ENCODE assay signal across 20 cellular contexts in genomic region chr19:8561071-8561764, GRCh38. TPM values are rescaled to one million over a fixed set of nuclear protein-coding genes. Genes with fewer than 3 reads are reported as not detected.
DNase-seq lines count a peak whose midpoint lies in the region; TF ChIP-seq lines count a peak whose summit lies in the region.
"Had no signal": no experiment of that assay in that cellular context is flagged by ENCODE, and none has a peak within 500 bp of the region (broad histone marks: within the 10 kb centered on the region; RNA-seq: fewer than 3 reads in every experiment).

No MANE protein-coding gene starts in this region.

- DNase-seq in CD4-positive, alpha-beta memory T cell, result no peak
- DNase-seq in activated CD4-positive, alpha-beta memory T cell treated with anti-CD3 and anti-CD28 coated beads for 36 hours, result no peak
- DNase-seq in islet precursor cell, result peak; percentile 73
- no peak for DNase-seq in GOT3 (lab: John Stamatoyannopoulos, UW)
- DNase-seq in progenitor cell of endocrine pancreas (ENCODE audit: low spot score, unreplicated experiment), result no peak
- no peak for DNase-seq in NOMO-1 (lab: John Stamatoyannopoulos, UW; ENCODE audit: unreplicated experiment in 2 of 2)
- DNase-seq: activated T-cell treated with anti-CD3 and anti-CD28 coated beads, Interleukin-2, amount 50 U/mL, for 4 hours; amniotic stem cell; Calu3; GM23248; left ventricle myocardium inferior; NCI-H1092; NCI-H2081; occipital lobe; retina had no signal

- H3K27me3 ChIP-seq in BLaER1, result no peaks in the 10 kb centered on the region
- no peaks in the 10 kb centered on the region for H3K27me3 ChIP-seq in CD4-positive, alpha-beta memory T cell (ENCODE audit: insufficient read depth, low read length)
- H3K27me3 ChIP-seq: esophagus muscularis mucosa had no signal

- H3K4me1 Mint-ChIP-seq in CD4-positive, alpha-beta memory T cell, result peaks cover 28 to 68% (median 39%) of the 10 kb centered on the region in 4 donors
- peaks cover 39% of the 10 kb centered on the region for H3K4me1 Mint-ChIP-seq in activated CD4-positive, alpha-beta memory T cell treated with anti-CD3 and anti-CD28 coated beads for 36 hours (ENCODE audit: low read depth)
- H3K4me1 Mint-ChIP-seq in progenitor cell of endocrine pancreas (ENCODE audit: low read depth), result no peaks in the 10 kb centered on the region

- no peak for TF ChIP-seq CTCF in progenitor cell of endocrine pancreas (IDR thresholded peaks at IDR 0.05; ENCODE audit: unreplicated experiment)

- intact Hi-C loops in CD4-positive, alpha-beta memory T cell (cut with micrococcal nuclease), result no loop called here
- intact Hi-C loops in activated CD4-positive, alpha-beta memory T cell treated with anti-CD3 and anti-CD28 coated beads for 36 hours (cut with micrococcal nuclease), result no loop called here

- peaks cover 45% of the 10 kb centered on the region for H3K4me1 ChIP-seq in BLaER1
- H3K4me1 ChIP-seq in CD4-positive, alpha-beta memory T cell (ENCODE audit: insufficient read depth, low read length), result peaks cover 47% of the 10 kb centered on the region
- H3K4me1 ChIP-seq: esophagus muscularis mucosa, left ventricle myocardium inferior had no signal

- H4K20me1 ChIP-seq in BLaER1, result no peaks in the 10 kb centered on the region

- H3K27me3 Mint-ChIP-seq in CD4-positive, alpha-beta memory T cell, result no peaks in the 10 kb centered on the region
- H3K27me3 Mint-ChIP-seq in activated CD4-positive, alpha-beta memory T cell treated with anti-CD3 and anti-CD28 coated beads for 36 hours, result no peaks in the 10 kb centered on the region
- no peaks in the 10 kb centered on the region for H3K27me3 Mint-ChIP-seq in progenitor cell of endocrine pancreas

- H3K4me3 Mint-ChIP-seq in CD4-positive, alpha-beta memory T cell, result peak overlapping the region in 2 of 8 donors; percentile 17 to 35
- no peak overlapping the region for H3K4me3 Mint-ChIP-seq in activated CD4-positive, alpha-beta memory T cell treated with anti-CD3 and anti-CD28 coated beads for 36 hours
- no peak overlapping the region for H3K4me3 Mint-ChIP-seq in progenitor cell of endocrine pancreas (ENCODE audit: low read depth)
- H3K4me3 Mint-ChIP-seq: activated T-cell treated with anti-CD3 and anti-CD28 coated beads, Interleukin-2, amount 50 U/mL, for 4 hours had no signal

- no peaks in the 10 kb centered on the region for H3K9me3 Mint-ChIP-seq in CD4-positive, alpha-beta memory T cell
- H3K9me3 Mint-ChIP-seq in activated CD4-positive, alpha-beta memory T cell treated with anti-CD3 and anti-CD28 coated beads for 36 hours, result no peaks in the 10 kb centered on the region
- no peaks in the 10 kb centered on the region for H3K9me3 Mint-ChIP-seq in progenitor cell of endocrine pancreas (ENCODE audit: low read depth)
- H3K9me3 Mint-ChIP-seq: activated T-cell treated with anti-CD3 and anti-CD28 coated beads, Interleukin-2, amount 50 U/mL, for 4 hours had no signal

- H3K27ac ChIP-seq in BLaER1, result no peak overlapping the region
- no peak overlapping the region for H3K27ac ChIP-seq in CD4-positive, alpha-beta memory T cell (ENCODE audit: low read depth, low read length)
- H3K27ac ChIP-seq: esophagus muscularis mucosa, GM23248, left ventricle myocardium inferior, RWPE1, thoracic aorta had no signal

- peak overlapping the region in 5 of 7 donors; percentile 4 to 82 (median 75) for H3K27ac Mint-ChIP-seq in CD4-positive, alpha-beta memory T cell
- peak overlapping the region; percentile 42 for H3K27ac Mint-ChIP-seq in activated CD4-positive, alpha-beta memory T cell treated with anti-CD3 and anti-CD28 coated beads for 36 hours
- no peak overlapping the region for H3K27ac Mint-ChIP-seq in progenitor cell of endocrine pancreas

- CTCF ChIA-PET in CD4-positive, alpha-beta memory T cell (lab: Charles Lee; ENCODE audit: partially characterized antibody), result interaction anchor here (1.4 to 5.3 kb wide), 2 partner anchors 10 to 17 kb away, joined by 4 to 65 read pairs; partner anchors contain the start of gene MYO1F
- CTCF ChIA-PET in activated CD4-positive, alpha-beta memory T cell treated with anti-CD3 and anti-CD28 coated beads for 36 hours (lab: Charles Lee), result interaction anchor here (5.9 kb wide), 1 partner anchor 17 kb away, joined by 61 read pairs; the partner anchor contains the start of gene MYO1F

- no peaks in the 10 kb centered on the region for H3K36me3 ChIP-seq in BLaER1
- no peaks in the 10 kb centered on the region for H3K36me3 ChIP-seq in CD4-positive, alpha-beta memory T cell (ENCODE audit: insufficient read depth, low read length)
- H3K36me3 ChIP-seq: esophagus muscularis mucosa, left ventricle myocardium inferior, thoracic aorta had no signal

- no peak overlapping the region for H3K4me3 ChIP-seq in BLaER1
- H3K4me3 ChIP-seq in CD4-positive, alpha-beta memory T cell (ENCODE audit: low read length in 2 of 2), result no peak overlapping the region
- H3K4me3 ChIP-seq: esophagus muscularis mucosa, GM23248, left ventricle myocardium inferior, thoracic aorta had no signal

- no peak overlapping the region for H3K9ac ChIP-seq in BLaER1
- H3K9ac ChIP-seq: GM23248 had no signal

- POLR2A ChIA-PET in CD4-positive, alpha-beta memory T cell (lab: Charles Lee; ENCODE audit: partially characterized antibody), result interaction anchor here (1.1 kb wide), 1 partner anchor 47 kb away, joined by 4 read pairs; the partner anchor contains the start of gene ZNF414
- POLR2A ChIA-PET in activated CD4-positive, alpha-beta memory T cell treated with anti-CD3 and anti-CD28 coated beads for 36 hours (lab: Charles Lee), result no interaction called here

- H3K9me3 ChIP-seq in BLaER1, result no peaks in the 10 kb centered on the region
- H3K9me3 ChIP-seq in CD4-positive, alpha-beta memory T cell (ENCODE audit: control insufficient read depth in 1 of 2, low read length in 2 of 2), result no peaks in the 10 kb centered on the region
- H3K9me3 ChIP-seq: esophagus muscularis mucosa, left ventricle myocardium inferior, thoracic aorta had no signal

- H3K4me2 ChIP-seq in BLaER1, result peak overlapping the region; percentile 19; the same call in 1 of the 2 replicates

- H3K36me3 Mint-ChIP-seq in CD4-positive, alpha-beta memory T cell, result peaks cover 4 to 29% of the 10 kb centered on the region in 2 donors
- H3K36me3 Mint-ChIP-seq in activated CD4-positive, alpha-beta memory T cell treated with anti-CD3 and anti-CD28 coated beads for 36 hours, result no peaks in the 10 kb centered on the region
- no peaks in the 10 kb centered on the region for H3K36me3 Mint-ChIP-seq in progenitor cell of endocrine pancreas (ENCODE audit: insufficient read depth)

RNA-seq across cellular contexts. Expression of gene MYO1F, which starts 16.0 kb away (rescaled TPM):
- total RNA-seq in CD4-positive, alpha-beta memory T cell, result 100 to 1,000 TPM; 329 to 359 TPM
- polyA plus RNA-seq in CD4-positive, alpha-beta memory T cell, result 100 to 1,000 TPM in 1 of 2 donors, 10 to 100 TPM in 1; 35.9 to 112 TPM
- 10 to 100 TPM; 48.7 to 50.1 TPM for total RNA-seq in activated CD4-positive, alpha-beta memory T cell treated with anti-CD3 and anti-CD28 coated beads for 36 hours
- total RNA-seq in progenitor cell of endocrine pancreas, result 0.16 and 0.55 TPM in 2 replicates
- total RNA-seq: Calu3, HT1080 had no signal

RNA-seq across cellular contexts. Expression of gene ZNF414, which starts 47.3 kb away (rescaled TPM):
- total RNA-seq in CD4-positive, alpha-beta memory T cell, result 10 to 100 TPM; 45.1 to 50.4 TPM
- 10 to 100 TPM in 1 of 2 donors, 1 to 10 TPM in 1; 9.5 to 25.8 TPM for polyA plus RNA-seq in CD4-positive, alpha-beta memory T cell
- 10 to 100 TPM; 19.7 to 24.6 TPM for total RNA-seq in activated CD4-positive, alpha-beta memory T cell treated with anti-CD3 and anti-CD28 coated beads for 36 hours
- total RNA-seq in progenitor cell of endocrine pancreas, result 31.5 and 37.7 TPM in 2 replicates

RNA-seq across cellular contexts. Expression of gene ADAMTS10, which starts 49.3 kb away (rescaled TPM):
- total RNA-seq in CD4-positive, alpha-beta memory T cell, result 10 to 100 TPM; 66.0 to 67.2 TPM
- polyA plus RNA-seq in CD4-positive, alpha-beta memory T cell, result 1 to 10 TPM in 1 of 2 donors, under 1 TPM in 1; 0.59 to 2.2 TPM
- total RNA-seq in activated CD4-positive, alpha-beta memory T cell treated with anti-CD3 and anti-CD28 coated beads for 36 hours, result 1 to 10 TPM; 3.4 to 3.9 TPM
- total RNA-seq in progenitor cell of endocrine pancreas, result 53.0 and 59.1 TPM in 2 replicates
- total RNA-seq: Calu3, HT1080 had no signal

RNA-seq across cellular contexts. Expression of gene PRAM1, which starts 58.8 kb away (rescaled TPM):
- 1 to 10 TPM; 2.3 to 2.6 TPM for total RNA-seq in CD4-positive, alpha-beta memory T cell
- not detected for polyA plus RNA-seq in CD4-positive, alpha-beta memory T cell
- under 1 TPM; 0.73 to 1.00 TPM for total RNA-seq in activated CD4-positive, alpha-beta memory T cell treated with anti-CD3 and anti-CD28 coated beads for 36 hours
- 0.89 and 1.3 TPM in 2 replicates for total RNA-seq in progenitor cell of endocrine pancreas
- total RNA-seq: Calu3, GM23248, HT1080, occipital lobe had no signal
- polyA plus RNA-seq: GM23248 had no signal

Comparison
In these comparisons a context has a peak if more than half of its experiments do, and no peak if none do; other contexts are left out.
1. RNA of gene MYO1F, which starts 16.0 kb away (total RNA-seq): 329 to 359 TPM in CD4-positive, alpha-beta memory T cell and 48.7 to 50.1 TPM in activated CD4-positive, alpha-beta memory T cell treated with anti-CD3 and anti-CD28 coated beads for 36 hours; 0.16 to 0.55 TPM in progenitor cell of endocrine pancreas; every median in the first group is over 10 times any median in the second.
2. RNA of gene ADAMTS10, which starts 49.3 kb away (total RNA-seq): 66.0 to 67.2 TPM in CD4-positive, alpha-beta memory T cell and 53.0 to 59.1 TPM in progenitor cell of endocrine pancreas; 3.4 to 3.9 TPM in activated CD4-positive, alpha-beta memory T cell treated with anti-CD3 and anti-CD28 coated beads for 36 hours; every median in the first group is over 10 times any median in the second.